ENCODE assay signal across 25 cellular contexts in genomic region chr5:82459626-82460025, GRCh38.
DNase-seq lines count a peak whose midpoint lies in the region; ATAC-seq, FAIRE-seq and TF ChIP-seq lines count a peak whose summit lies in the region.
"Had no signal": no experiment of that assay in that cellular context is flagged by ENCODE, and none has a peak within 500 bp of the region (broad histone marks: within the 10 kb centered on the region; RNA-seq: fewer than 3 reads in every experiment).

No MANE protein-coding gene starts in this region.

- FAIRE-seq in K562 (lab: Jason Lieb, UNC), result no peak
- FAIRE-seq: A204.1, D721Med, GM12891, GM18507 had no signal

- H3K4me3 ChIP-seq in HCT116 (replicated peaks in 1 of 2; ENCODE audit: low read depth in 1 of 2, low read length in 2 of 2) (no peak overlapping the region), K562 (no peak overlapping the region), neuronal stem cell (ENCODE audit: low read length in 2 of 2) (peak overlapping the region in 1 of 2 donors; percentile 10), tibial nerve (no peak overlapping the region)
- H3K4me3 ChIP-seq: BLaER1 had no signal

- intact Hi-C loops in HCT116 (cut with micrococcal nuclease) (no loop called here), K562 (cut with micrococcal nuclease) (no loop called here)

- RAD21 ChIA-PET in HCT116 (lab: Charles Lee; ENCODE audit: low non-redundant PET in 1 of 2, low total read pairs in 2 of 2, uncharacterized antibody in 2 of 2, unreplicated experiment in 2 of 2), result no interaction called here

- H3K9me3 ChIP-seq in HCT116 (ENCODE audit: control insufficient read depth in 1 of 2, insufficient read depth in 1 of 2, low read depth in 1 of 2, low read length in 2 of 2) (peaks cover 0 to 6% of the 10 kb centered on the region in 2 experiments; a peak in 1 of 4 replicates), K562 (replicated peaks; ENCODE audit: control insufficient read depth, insufficient read depth, low read depth, low read length) (peaks cover 10% of the 10 kb centered on the region; the same call in 1 of the 2 replicates), neuronal stem cell (replicated peaks in 1 of 2; ENCODE audit: control insufficient read depth in 2 of 2, insufficient read depth in 1 of 2, low read depth in 1 of 2, low read length in 2 of 2) (peaks cover 5 to 12% of the 10 kb centered on the region in 2 donors), tibial nerve (peaks cover 0 to 11% (median 2%) of the 10 kb centered on the region in 4 donors)

- no peaks in the 10 kb centered on the region for H3K9me2 ChIP-seq in HCT116 (ENCODE audit: insufficient read depth)

- TF ChIP-seq CTCF in HCT116 (IDR thresholded peaks at IDR 0.05 in 2 of 3, conservative IDR thresholded peaks at IDR 0.05 in 1 of 3; ENCODE audit: borderline replicate concordance in 1 of 3, insufficient read depth in 1 of 3, low read depth in 2 of 3, low read length in 2 of 3) (no peak), K562 (IDR thresholded peaks at IDR 0.05 in 2 of 3, conservative IDR thresholded peaks at IDR 0.05 in 1 of 3; ENCODE audit: insufficient read depth in 2 of 3, low read depth in 1 of 3, low read length in 3 of 3) (no peak), tibial nerve (IDR thresholded peaks at IDR 0.05) (no peak)

- H3K14ac ChIP-seq in neuronal stem cell (ENCODE audit: low read length), result no peak overlapping the region

- H2AFZ ChIP-seq in HCT116 (ENCODE audit: low read depth, low read length, poor library complexity, severe bottlenecking), result no peak overlapping the region
- H2AFZ ChIP-seq in K562 (ENCODE audit: low read depth, low read length), result no peak overlapping the region
- no peak overlapping the region for H2AFZ ChIP-seq in neuronal stem cell (ENCODE audit: low read length)

- H2AK5ac ChIP-seq in neuronal stem cell (ENCODE audit: low read depth, low read length), result no peak overlapping the region

- H3K9me1 ChIP-seq in K562 (ENCODE audit: control insufficient read depth, insufficient read depth, low read length), result no peaks in the 10 kb centered on the region

- H3K9ac ChIP-seq in HCT116 (ENCODE audit: low read length) (no peak overlapping the region), K562 (ENCODE audit: insufficient read depth in 1 of 2, low read depth in 2 of 2, low read length in 2 of 2) (no peak overlapping the region), neuronal stem cell (ENCODE audit: low read depth, low read length, poor library complexity) (no peak overlapping the region)
- H3K9ac ChIP-seq: BLaER1 had no signal

- no peak overlapping the region for H2BK5ac ChIP-seq in neuronal stem cell (ENCODE audit: low read length)

- no peak overlapping the region for H3K4ac ChIP-seq in neuronal stem cell (ENCODE audit: low read length)

- no TSS peak for BruUV-seq in HCT116 (replicated peaks; lab: Mats Ljungman, UMichigan)
- BruUV-seq in K562 (replicated peaks; lab: Mats Ljungman, UMichigan), result no TSS peak

- DNase-seq in DMS53 (lab: John Stamatoyannopoulos, UW), result peak; percentile 13
- DNase-seq in DMS53 treated with DMSO at 0.1 percent for 48 hours (lab: John Stamatoyannopoulos, UW; ENCODE audit: unreplicated experiment), result no peak
- DNase-seq in HCT116 (ENCODE audit: low read depth, low spot score), result no peak
- no peak for DNase-seq in K562 (ENCODE audit: extremely low read depth in 1 of 4, low spot score in 3 of 4)
- DNase-seq in neuronal stem cell (ENCODE audit: low spot score), result no peak
- no peak for DNase-seq in tibial nerve (ENCODE audit: low spot score in 2 of 2)
- DNase-seq: CD4-positive, CD25-positive, alpha-beta regulatory T cell; CD8-positive, alpha-beta memory T cell; DMS 273 treated with DMSO at 0.1 percent for 48 hours; DMS79; EL; GDM1; GOT3; H7; HCEC 1CT; HFFc6 had no signal

- WGBS in K562 (ENCODE audit: insufficient coverage, low coverage, missing lambda C conversion rate), result 67% methylated on average over 6 of the region's 6 CpGs
- no CpG with 5 or more reads among the region's 6 CpGs for WGBS in neuronal stem cell (ENCODE audit: extremely low coverage in 2 of 2, insufficient read length in 2 of 2, insufficient replicate concordance in 1 of 2), 2 donors
- 94 to 100% methylated on average over 6 of the region's 6 CpGs for WGBS in tibial nerve, 2 donors

- no peak overlapping the region for H3K27ac ChIP-seq in HCT116 (ENCODE audit: low read depth, low read length)
- no peak overlapping the region for H3K27ac ChIP-seq in K562 (ENCODE audit: extremely low read depth, low read depth, low read length)
- H3K27ac ChIP-seq in neuronal stem cell (replicated peaks; ENCODE audit: low read length), result no peak overlapping the region
- no peak overlapping the region for H3K27ac ChIP-seq in tibial nerve
- H3K27ac ChIP-seq: 22Rv1, BLaER1, C4-2B had no signal

- POLR2A ChIA-PET in HCT116 (lab: Charles Lee) (no interaction called here), K562 (lab: Yijun Ruan, JAX) (no interaction called here)

- no peaks in the 10 kb centered on the region for H3K79me1 ChIP-seq in neuronal stem cell (ENCODE audit: low read depth, low read length)

- no peak overlapping the region for H2BK15ac ChIP-seq in neuronal stem cell (ENCODE audit: low read length)

- no peaks in the 10 kb centered on the region for H3K36me3 ChIP-seq in HCT116 (ENCODE audit: control insufficient read depth in 1 of 2, insufficient read depth in 2 of 2, low read length in 2 of 2)
- H3K36me3 ChIP-seq in K562 (ENCODE audit: control insufficient read depth, insufficient read depth, low read length), result no peaks in the 10 kb centered on the region
- H3K36me3 ChIP-seq in neuronal stem cell (replicated peaks in 1 of 2; ENCODE audit: control insufficient read depth in 2 of 2, insufficient read depth in 2 of 2, low read length in 2 of 2), result no peaks in the 10 kb centered on the region
- no peaks in the 10 kb centered on the region for H3K36me3 ChIP-seq in tibial nerve
- H3K36me3 ChIP-seq: BLaER1 had no signal

- no peak overlapping the region for H4K8ac ChIP-seq in neuronal stem cell (ENCODE audit: low read depth, low read length)

- TF ChIP-seq POLR2A in HCT116 (IDR thresholded peaks at IDR 0.05; ENCODE audit: borderline replicate concordance, extremely low read depth, insufficient read depth, insufficient read length) (no peak), K562 (conservative IDR thresholded peaks at IDR 0.05) (no peak), tibial nerve (IDR thresholded peaks at IDR 0.05) (no peak)

- no peak overlapping the region for H4K91ac ChIP-seq in neuronal stem cell (ENCODE audit: low read depth, low read length, poor library complexity)

- ATAC-seq in HCT116, result no peak
- ATAC-seq in K562, result peak; percentile 33; the same call in 2 of the 3 replicates
- no peak for ATAC-seq in GM21515 (IDR thresholded peaks at IDR 0.05; ENCODE audit: unreplicated experiment)
- no peak for ATAC-seq in HG02870 (IDR thresholded peaks at IDR 0.05; ENCODE audit: unreplicated experiment)

- no peaks in the 10 kb centered on the region for H3K79me2 ChIP-seq in HCT116 (ENCODE audit: insufficient read depth, low read length)
- H3K79me2 ChIP-seq in K562 (ENCODE audit: control insufficient read depth, insufficient read depth, low read length), result no peaks in the 10 kb centered on the region

- H4K20me1 ChIP-seq in HCT116 (ENCODE audit: insufficient read depth) (no peaks in the 10 kb centered on the region), K562 (replicated peaks; ENCODE audit: control insufficient read depth, insufficient read depth, low read length) (no peaks in the 10 kb centered on the region)
- H4K20me1 ChIP-seq: BLaER1 had no signal

- H3K18ac ChIP-seq in neuronal stem cell (ENCODE audit: low read length), result peak overlapping the region; percentile 25

- CTCF ChIA-PET in HCT116 (lab: Charles Lee), result no interaction called here
- CTCF ChIA-PET in K562 (lab: Yijun Ruan, JAX; ENCODE audit: low intra/inter-chr PET ratio), result no interaction called here

- TF ChIP-seq EP300 in K562 (IDR thresholded peaks at IDR 0.05; ENCODE audit: low read length) (no peak), tibial nerve (IDR thresholded peaks at IDR 0.05) (no peak)

- H3K4me1 ChIP-seq in HCT116 (ENCODE audit: control insufficient read depth in 1 of 2, insufficient read depth in 2 of 2, low read length in 2 of 2), result no peaks in the 10 kb centered on the region
- H3K4me1 ChIP-seq in K562 (replicated peaks in 1 of 2; ENCODE audit: control insufficient read depth in 2 of 2, insufficient read depth in 2 of 2, low read length in 2 of 2), result no peaks in the 10 kb centered on the region
- no peaks in the 10 kb centered on the region for H3K4me1 ChIP-seq in neuronal stem cell (ENCODE audit: control insufficient read depth in 2 of 2, insufficient read depth in 1 of 2, low read depth in 1 of 2, low read length in 2 of 2)
- H3K4me1 ChIP-seq in tibial nerve, result no peaks in the 10 kb centered on the region
- H3K4me1 ChIP-seq: BLaER1 had no signal

- H3K4me2 ChIP-seq in HCT116 (ENCODE audit: low read length) (no peak overlapping the region), K562 (ENCODE audit: insufficient read depth, low read length) (no peak overlapping the region), neuronal stem cell (ENCODE audit: insufficient read depth, low read length, poor library complexity, severe bottlenecking) (no peak overlapping the region)
- H3K4me2 ChIP-seq: BLaER1 had no signal

- H2BK12ac ChIP-seq in neuronal stem cell (ENCODE audit: low read length), result no peak overlapping the region

- no peak overlapping the region for H2BK120ac ChIP-seq in neuronal stem cell (ENCODE audit: low read depth, low read length)

- TF ChIP-seq RAD21 in HCT116 (IDR thresholded peaks at IDR 0.05; ENCODE audit: low read depth) (0 out of 2 replicates have a peak, but pooled peaks have one; percentile 10), K562 (CRISPR knock-in tag; conservative IDR thresholded peaks at IDR 0.05 in 1 of 2, IDR thresholded peaks at IDR 0.05 in 1 of 2) (no peak)

- H3K27me3 ChIP-seq in HCT116 (ENCODE audit: insufficient read depth, low read length) (no peaks in the 10 kb centered on the region), K562 (ENCODE audit: control insufficient read depth in 2 of 2, insufficient read depth in 2 of 2, low read length in 2 of 2) (no peaks in the 10 kb centered on the region), neuronal stem cell (ENCODE audit: control insufficient read depth in 3 of 3, insufficient read depth in 3 of 3, low read depth in 1 of 3, low read length in 3 of 3) (no peaks in the 10 kb centered on the region), tibial nerve (no peaks in the 10 kb centered on the region)
- H3K27me3 ChIP-seq: BLaER1 had no signal

- in situ Hi-C loops in K562 (cut with MboI), result no loop called here

- no peak overlapping the region for H3K23ac ChIP-seq in neuronal stem cell (ENCODE audit: low read depth, low read length, poor library complexity)

TF ChIP-seq in HCT116, 20 proteins besides CTCF, POLR2A, EP300 and RAD21 (continues in another document):
- TF ChIP-seq SIN3A (IDR thresholded peaks at IDR 0.05; ENCODE audit: low read depth) (no peak), SP1 (IDR thresholded peaks at IDR 0.05; ENCODE audit: low read depth) (no peak), SRF (IDR thresholded peaks at IDR 0.05; ENCODE audit: low read depth) (no peak)
